In genomic region chr2:161075701-161076100, GRCh38 we compare ENCODE assay signal across 26 cellular contexts.
"Had no signal": no experiment of that assay in that cellular context is flagged by ENCODE, and none has a peak within 500 bp of the region (broad histone marks: within the 10 kb centered on the region; RNA-seq: fewer than 3 reads in every experiment).

No MANE protein-coding gene starts in this region.

- ATAC-seq: activated CD4-positive, alpha-beta T cell treated with anti-CD3 and anti-CD28 coated beads for 36 hours; activated T-cell treated with anti-CD3 and anti-CD28 coated beads, Interleukin-2, amount 50 U/mL, for 72 hours; heart left ventricle; left colon; mucosa of descending colon; SK-N-SH treated with all-trans-retinoic acid at 6 μM for 48 hours; stimulated activated naive B cell treated with anti-CD40 and anti-IgM and Interleukin-4, amounts not matched to agents 10 μg/mL and 1 μg/mL and 100 μg/mL, for 72 hours had no signal

- H3K36me3 ChIP-seq: adrenal gland, ascending aorta, heart left ventricle, upper lobe of left lung had no signal

- H3K27ac Mint-ChIP-seq: activated B cell treated with CpG ODN at 0.5 μM for 24 hours; activated CD4-positive, alpha-beta memory T cell treated with anti-CD3 and anti-CD28 coated beads for 36 hours; activated naive CD4-positive, alpha-beta T cell treated with anti-CD3 and anti-CD28 coated beads, Interleukin-2, amount 10 ng/mL, durations not matched to agents 7 days and 5 days; activated T-cell treated with anti-CD3 and anti-CD28 coated beads, Interleukin-2, amount 50 U/mL, for 72 hours; progenitor cell of endocrine pancreas had no signal

- FAIRE-seq: keratinocyte had no signal

- H3K9me3 ChIP-seq: adrenal gland, ascending aorta, heart left ventricle, mucosa of descending colon, upper lobe of left lung had no signal

- H3K4me1 ChIP-seq: adrenal gland, ascending aorta had no signal

- H3K9me3 Mint-ChIP-seq: activated B cell treated with CpG ODN at 0.5 μM for 24 hours; activated CD4-positive, alpha-beta memory T cell treated with anti-CD3 and anti-CD28 coated beads for 36 hours; neural crest cell had no signal

- H3K27ac ChIP-seq: adrenal gland, ascending aorta, coronary artery, epithelial cell of prostate, upper lobe of left lung had no signal

- H3K4me3 ChIP-seq: adrenal gland, ascending aorta, coronary artery, heart left ventricle, mucosa of descending colon, upper lobe of left lung had no signal

- DNase-seq: activated B cell treated with CpG ODN at 0.5 μM for 24 hours; activated CD4-positive, alpha-beta memory T cell treated with anti-CD3 and anti-CD28 coated beads for 36 hours; activated CD4-positive, alpha-beta T cell treated with anti-CD3 and anti-CD28 coated beads for 36 hours; activated effector memory CD4-positive, alpha-beta T cell treated with anti-CD3 and anti-CD28 coated beads, Interleukin-2, amount 50 U/mL, for 16 hours; activated naive CD4-positive, alpha-beta T cell treated with anti-CD3 and anti-CD28 coated beads, Interleukin-2, amount 10 ng/mL, durations not matched to agents 7 days and 5 days; activated T-cell treated with anti-CD3 and anti-CD28 coated beads, Interleukin-2, amount 50 U/mL, for 72 hours; adrenal gland; cerebellar nuclear complex; heart left ventricle; left colon; mesenchymal stem cell; mucosa of descending colon; retina; stimulated activated CD4-positive, alpha-beta T cell treated with anti-CD3 and anti-CD28 coated beads, Interleukin-2, amount 100 ng/mL, for 48 hours; stimulated activated CD8-positive, alpha-beta memory T cell treated with anti-CD3 and anti-CD28 coated beads, Interleukin-4, amount 100 ng/mL, for 48 hours; stimulated activated naive B cell treated with anti-CD40 and anti-IgM and Interleukin-4, amounts not matched to agents 10 μg/mL and 1 μg/mL and 100 μg/mL, for 72 hours; T-helper 1 cell; T-helper 9 cell; upper lobe of left lung had no signal

- H3K27me3 Mint-ChIP-seq: activated B cell treated with CpG ODN at 0.5 μM for 24 hours; activated CD4-positive, alpha-beta T cell treated with anti-CD3 and anti-CD28 coated beads for 36 hours; activated naive CD4-positive, alpha-beta T cell treated with anti-CD3 and anti-CD28 coated beads, Interleukin-2, amount 10 ng/mL, durations not matched to agents 7 days and 5 days; progenitor cell of endocrine pancreas; stimulated activated naive B cell treated with anti-CD40 and anti-IgM and Interleukin-4, amounts not matched to agents 10 μg/mL and 1 μg/mL and 100 μg/mL, for 72 hours had no signal

- H3K36me3 Mint-ChIP-seq: activated CD4-positive, alpha-beta memory T cell treated with anti-CD3 and anti-CD28 coated beads for 36 hours; stimulated activated naive B cell treated with anti-CD40 and anti-IgM and Interleukin-4, amounts not matched to agents 10 μg/mL and 1 μg/mL and 100 μg/mL, for 72 hours had no signal

- H3K4me3 Mint-ChIP-seq: activated B cell treated with CpG ODN at 0.5 μM for 24 hours; activated CD4-positive, alpha-beta memory T cell treated with anti-CD3 and anti-CD28 coated beads for 36 hours; activated CD4-positive, alpha-beta T cell treated with anti-CD3 and anti-CD28 coated beads for 36 hours; activated naive CD4-positive, alpha-beta T cell treated with anti-CD3 and anti-CD28 coated beads, Interleukin-2, amount 10 ng/mL, durations not matched to agents 7 days and 5 days; activated T-cell treated with anti-CD3 and anti-CD28 coated beads, Interleukin-2, amount 50 U/mL, for 72 hours; neural crest cell; stimulated activated naive B cell treated with anti-CD40 and anti-IgM and Interleukin-4, amounts not matched to agents 10 μg/mL and 1 μg/mL and 100 μg/mL, for 72 hours had no signal

- H3K27me3 ChIP-seq: adrenal gland, ascending aorta, heart left ventricle, upper lobe of left lung had no signal
